ENCODE assay signal across 3 cellular contexts in the genomic region with DNA sequence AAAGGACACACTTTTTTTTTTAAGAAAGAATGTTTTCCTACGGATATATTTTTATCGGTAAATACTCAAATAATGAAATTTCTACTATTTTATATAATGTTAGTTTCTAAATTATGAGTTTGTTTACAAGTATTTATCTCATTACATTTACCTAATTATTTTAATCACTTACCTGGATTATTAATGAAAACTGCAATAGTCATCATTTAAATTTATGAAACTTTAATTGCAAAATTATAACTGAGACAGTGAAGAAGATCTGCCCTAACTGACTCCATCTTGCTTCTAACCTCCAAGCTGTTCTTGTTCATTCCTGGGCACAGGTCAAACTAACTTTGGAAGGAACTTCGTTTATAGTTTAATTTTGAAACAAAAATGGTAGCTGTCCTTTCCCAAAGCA.
TF ChIP-seq lines count a peak whose summit lies in the region.

No MANE protein-coding gene starts in this region.

TF ChIP-seq in A549, 52 proteins besides CTCF, POLR2A, EP300 and RAD21:
- TF ChIP-seq MAFK (IDR thresholded peaks at IDR 0.05; ENCODE audit: partially characterized antibody): peak; percentile 68
- TF ChIP-seq MAZ (IDR thresholded peaks at IDR 0.05; ENCODE audit: borderline replicate concordance, low read depth, low read length): no peak

TF ChIP-seq in IMR-90, 13 proteins besides CTCF, POLR2A, EP300 and RAD21:
- TF ChIP-seq SMC3 (IDR thresholded peaks at IDR 0.05; ENCODE audit: low read depth, low read length): no peak
- no peak for TF ChIP-seq RFX5 (IDR thresholded peaks at IDR 0.05; ENCODE audit: low read depth, low read length)
- TF ChIP-seq MAFK (IDR thresholded peaks at IDR 0.05; ENCODE audit: low read depth, low read length): peak; percentile 76
- TF ChIP-seq CHD1 (IDR thresholded peaks at IDR 0.05; ENCODE audit: low read depth, low read length): no peak
- no peak for TF ChIP-seq BHLHE40 (IDR thresholded peaks at IDR 0.05; ENCODE audit: low read depth, low read length)
- no peak for TF ChIP-seq ELK1 (IDR thresholded peaks at IDR 0.05; ENCODE audit: borderline replicate concordance, low read depth, low read length)

TF ChIP-seq in H1, 55 proteins besides CTCF, POLR2A, EP300 and RAD21:
- no peak for TF ChIP-seq KDM5A (IDR thresholded peaks at IDR 0.05; ENCODE audit: low read length)
- no peak for TF ChIP-seq GTF2F1 (IDR thresholded peaks at IDR 0.05; ENCODE audit: borderline replicate concordance, low read depth, low read length)
- no peak for TF ChIP-seq RNF2 (IDR thresholded peaks at IDR 0.05; ENCODE audit: borderline replicate concordance, low read depth, low read length, missing control alignments, poor library complexity, severe bottlenecking)
- no peak for TF ChIP-seq PHF8 (conservative IDR thresholded peaks at IDR 0.05; ENCODE audit: low read depth, low read length)
- TF ChIP-seq SUZ12 (IDR thresholded peaks at IDR 0.05; ENCODE audit: low read length): no peak
- TF ChIP-seq TCF12 (IDR thresholded peaks at IDR 0.05; ENCODE audit: low read depth, low read length): no peak
